Comparison of ENCODE assay signal across 20 cellular contexts in the genomic region with DNA sequence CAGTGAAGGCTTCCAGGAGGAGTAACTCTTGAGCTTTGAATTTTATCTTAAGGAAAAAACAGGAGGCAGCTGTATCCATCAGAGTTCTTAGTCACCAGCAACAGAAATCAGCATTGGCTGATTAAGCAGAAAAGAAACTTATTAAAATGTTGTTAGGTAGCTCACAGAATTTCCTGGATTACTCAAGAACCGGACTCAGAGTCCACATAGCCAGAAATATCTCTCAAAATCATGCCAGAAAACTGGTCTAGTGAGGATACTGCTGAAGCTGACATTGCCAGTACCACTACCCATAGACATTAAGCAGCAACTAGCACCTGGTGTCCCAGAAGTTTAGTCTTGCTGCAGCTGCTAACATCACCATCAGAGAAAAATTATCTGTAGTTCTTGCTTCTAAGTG. TPM values are rescaled to one million over a fixed set of nuclear protein-coding genes. Genes with fewer than 3 reads are reported as not detected.
DNase-seq lines count a peak whose midpoint lies in the region; TF ChIP-seq lines count a peak whose summit lies in the region.
"Had no signal": no experiment of that assay in that cellular context is flagged by ENCODE, and none has a peak within 500 bp of the region (broad histone marks: within the 10 kb centered on the region; RNA-seq: fewer than 3 reads in every experiment).

No MANE protein-coding gene starts in this region.

- H3K36me3 ChIP-seq in PC-9 (ENCODE audit: low read depth): no peaks in the 10 kb centered on the region
- no peaks in the 10 kb centered on the region for H3K36me3 ChIP-seq in prostate gland

- intact Hi-C loops in PC-9 (cut with micrococcal nuclease; ENCODE audit: unreplicated experiment): no loop called here
- intact Hi-C loops in prostate gland (cut with DNase I): no loop called here
- intact Hi-C loops in dorsolateral prefrontal cortex (cut with DNase I): no loop called here

- H3K4me1 ChIP-seq in PC-9 (replicated peaks; ENCODE audit: insufficient read depth) (peaks cover 21% of the 10 kb centered on the region), prostate gland (replicated peaks) (peaks cover 16% of the 10 kb centered on the region)

- no TSS peak for BruUV-seq in PC-9 (replicated peaks; lab: Mats Ljungman, UMichigan)

- no peaks in the 10 kb centered on the region for H4K20me1 ChIP-seq in PC-9 (ENCODE audit: insufficient read depth)

- WGBS in prostate gland: 21% methylated on average over 1 of the region's 1 CpG

- no peaks in the 10 kb centered on the region for H3K9me3 ChIP-seq in PC-9 (ENCODE audit: insufficient read depth, low read depth)
- no peaks in the 10 kb centered on the region for H3K9me3 ChIP-seq in prostate gland

- H3F3A ChIP-seq in PC-9 (ENCODE audit: insufficient read depth, low read depth): peaks cover 11% of the 10 kb centered on the region; the same call in 1 of the 2 replicates

- peak overlapping the region; percentile 63; the same call in 1 of the 2 replicates for H2AFZ ChIP-seq in PC-9

- DNase-seq in PC-9: peak in 1 of 2 experiments; percentile 70
- peak; percentile 83 for DNase-seq in epithelial cell of esophagus (ENCODE audit: low read depth)
- peak; percentile 5 for DNase-seq in kidney tubule cell (ENCODE audit: low spot score)
- peak; percentile 22 for DNase-seq in prostate gland (ENCODE audit: low spot score)
- DNase-seq in NCI-H2107 treated with DMSO at 0.1 percent for 48 hours (lab: John Stamatoyannopoulos, UW; ENCODE audit: unreplicated experiment): no peak
- DNase-seq in dorsolateral prefrontal cortex: no peak
- no peak for DNase-seq in midbrain (lab: John Stamatoyannopoulos, UW)
- DNase-seq: CD4-positive, alpha-beta T cell; COR-L47; DMS79; H7; HFFc6; KBM-7; NCI-H1092; NCI-H1436; NCI-H187 treated with DMSO at 0.1 percent for 48 hours; NCI-H2227 treated with DMSO at 0.1 percent for 48 hours; NCI-H510A; SIG-M5 had no signal

- no peak for TF ChIP-seq CTCF in PC-9 (conservative IDR thresholded peaks at IDR 0.05)
- TF ChIP-seq CTCF in epithelial cell of esophagus (IDR thresholded peaks at IDR 0.05; ENCODE audit: insufficient read depth, low read depth, low read length, missing control alignments): no peak
- no peak for TF ChIP-seq CTCF in prostate gland (IDR thresholded peaks at IDR 0.05)
- no peak for TF ChIP-seq CTCF in dorsolateral prefrontal cortex (IDR thresholded peaks at IDR 0.05 in 54 of 56, conservative IDR thresholded peaks at IDR 0.05 in 2 of 56; ENCODE audit: low read depth in 1 of 56, partially characterized antibody in 56 of 56)

- no peak for TF ChIP-seq POLR2A in prostate gland (IDR thresholded peaks at IDR 0.05)

- H3K27me3 ChIP-seq in PC-9 (ENCODE audit: insufficient read depth, low read depth): no peaks in the 10 kb centered on the region
- H3K27me3 ChIP-seq in prostate gland (replicated peaks; ENCODE audit: insufficient read depth): no peaks in the 10 kb centered on the region
- no peaks in the 10 kb centered on the region for H3K27me3 ChIP-seq in dorsolateral prefrontal cortex

- CTCF ChIA-PET in PC-9 (lab: Charles Lee): no interaction called here

- H3K27ac ChIP-seq in PC-9 (no peak overlapping the region), prostate gland (peak overlapping the region in 1 of 2 donors; percentile 84), dorsolateral prefrontal cortex (no peak overlapping the region)
- H3K27ac ChIP-seq: HL-60 had no signal

- no peaks in the 10 kb centered on the region for H3K9me2 ChIP-seq in PC-9 (ENCODE audit: insufficient read depth)

- POLR2A ChIA-PET in PC-9 (lab: Charles Lee; ENCODE audit: unreplicated experiment): no interaction called here

- H3K4me2 ChIP-seq in PC-9: no peak overlapping the region

- H3K79me2 ChIP-seq in PC-9 (ENCODE audit: low read depth): no peaks in the 10 kb centered on the region

- H3K4me3 ChIP-seq in PC-9: no peak overlapping the region
- no peak overlapping the region for H3K4me3 ChIP-seq in epithelial cell of esophagus (ENCODE audit: low read length)
- no peak overlapping the region for H3K4me3 ChIP-seq in prostate gland
- H3K4me3 ChIP-seq in dorsolateral prefrontal cortex: no peak overlapping the region

RNA-seq across cellular contexts. Expression of a gene that starts 10.1 kb away (rescaled TPM):
- total RNA-seq in PC-9 (2021): 34.4 and 40.5 TPM in 2 replicates
- total RNA-seq in prostate gland: 10 to 100 TPM; 61.3 to 68.1 TPM
- total RNA-seq in dorsolateral prefrontal cortex: 10 to 100 TPM; 26.7 to 61.2 (median 44.9) TPM

Comparison
In these comparisons a context has a peak if more than half of its experiments do, and no peak if none do; other contexts are left out.
1. DNase-seq: peak in epithelial cell of esophagus (single experiment), kidney tubule cell (single experiment) and prostate gland (single experiment); none in NCI-H2107 treated with DMSO at 0.1 percent for 48 hours (single experiment), dorsolateral prefrontal cortex (0 of 10) and midbrain (single experiment).